In the genomic region with DNA sequence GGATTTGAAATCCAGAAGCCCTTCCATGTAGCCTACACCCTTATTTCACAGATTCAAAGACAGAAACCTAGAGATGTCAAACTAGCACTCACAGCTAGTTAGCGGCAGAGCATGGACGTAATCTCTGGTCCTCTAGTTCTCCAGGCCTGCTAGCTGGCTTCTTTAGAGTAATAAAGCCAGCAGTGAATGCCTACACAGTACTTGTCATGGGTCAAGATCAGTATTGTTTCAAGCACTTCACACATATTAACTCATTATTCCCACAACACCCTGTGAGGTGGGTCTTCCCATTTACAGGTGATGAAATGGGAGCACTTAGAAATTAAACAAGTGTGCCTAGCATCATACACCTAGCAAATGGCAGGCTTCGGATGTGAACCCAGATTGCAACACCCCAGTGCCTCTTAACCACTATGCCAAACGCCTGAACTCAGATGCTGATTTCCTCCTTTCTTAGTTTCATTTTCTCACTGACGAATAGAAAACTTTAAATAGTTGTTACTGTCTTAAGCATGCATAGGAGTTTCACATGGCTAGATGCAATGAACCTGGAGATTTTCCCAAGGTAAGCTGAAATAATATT, we compare ENCODE assay signal across 8 cellular contexts. TPM values are rescaled to one million over a fixed set of nuclear protein-coding genes. Genes with fewer than 3 reads are reported as not detected.
DNase-seq lines count a peak whose midpoint lies in the region; ATAC-seq lines count a peak whose summit lies in the region.

No MANE protein-coding gene starts in this region.

- no peaks in the 10 kb centered on the region for H3K9me3 Mint-ChIP-seq in effector memory CD8-positive, alpha-beta T cell

- ATAC-seq in GM18867 (IDR thresholded peaks at IDR 0.05; ENCODE audit: unreplicated experiment) (peak; percentile 99), HG02623 (IDR thresholded peaks at IDR 0.05; ENCODE audit: unreplicated experiment) (peak; percentile 96)
- ATAC-seq in effector memory CD8-positive, alpha-beta T cell (replicated peaks): peak; percentile 98

- peak overlapping the region; percentile 91 to 94 for H3K27ac Mint-ChIP-seq in effector memory CD8-positive, alpha-beta T cell

- peaks cover 15 to 21% of the 10 kb centered on the region in 2 donors for H3K4me1 Mint-ChIP-seq in effector memory CD8-positive, alpha-beta T cell (ENCODE audit: low read depth in 2 of 2)

- peak overlapping the region; percentile 68 to 80 for H3K4me3 Mint-ChIP-seq in effector memory CD8-positive, alpha-beta T cell

- no peaks in the 10 kb centered on the region for H3K27me3 Mint-ChIP-seq in effector memory CD8-positive, alpha-beta T cell

- DNase-seq in NAMALWA (ENCODE audit: low spot score) (peak; percentile 59), occipital lobe (lab: John Stamatoyannopoulos, UW) (no peak), ureter (ENCODE audit: low spot score) (no peak), superior temporal gyrus (ENCODE audit: extremely low spot score) (no peak), NCI-H510A treated with DMSO at 0.1 percent for 48 hours (lab: John Stamatoyannopoulos, UW) (no peak)
- peak; percentile 20 to 33 (median 26) for DNase-seq in effector memory CD8-positive, alpha-beta T cell

- H3K36me3 Mint-ChIP-seq in effector memory CD8-positive, alpha-beta T cell (ENCODE audit: insufficient read depth): no peaks in the 10 kb centered on the region

RNA-seq across cellular contexts. Expression of a gene that starts 14.5 kb away (rescaled TPM):
- 36.8 TPM for total RNA-seq in occipital lobe
- total RNA-seq in ureter: 17.2 TPM

Comparison
In these comparisons a context has a peak if more than half of its experiments do, and no peak if none do; other contexts are left out.
1. DNase-seq: peak in NAMALWA (single experiment) and effector memory CD8-positive, alpha-beta T cell (3 of 3); none in occipital lobe (single experiment), ureter (single experiment), superior temporal gyrus (single experiment) and NCI-H510A treated with DMSO at 0.1 percent for 48 hours (single experiment).
2. Peak in every context shown above with its lines, with median percentiles within 50 percentile points of each other: ATAC-seq.